Comparison of ENCODE assay signal across 8 cellular contexts in the genomic region with DNA sequence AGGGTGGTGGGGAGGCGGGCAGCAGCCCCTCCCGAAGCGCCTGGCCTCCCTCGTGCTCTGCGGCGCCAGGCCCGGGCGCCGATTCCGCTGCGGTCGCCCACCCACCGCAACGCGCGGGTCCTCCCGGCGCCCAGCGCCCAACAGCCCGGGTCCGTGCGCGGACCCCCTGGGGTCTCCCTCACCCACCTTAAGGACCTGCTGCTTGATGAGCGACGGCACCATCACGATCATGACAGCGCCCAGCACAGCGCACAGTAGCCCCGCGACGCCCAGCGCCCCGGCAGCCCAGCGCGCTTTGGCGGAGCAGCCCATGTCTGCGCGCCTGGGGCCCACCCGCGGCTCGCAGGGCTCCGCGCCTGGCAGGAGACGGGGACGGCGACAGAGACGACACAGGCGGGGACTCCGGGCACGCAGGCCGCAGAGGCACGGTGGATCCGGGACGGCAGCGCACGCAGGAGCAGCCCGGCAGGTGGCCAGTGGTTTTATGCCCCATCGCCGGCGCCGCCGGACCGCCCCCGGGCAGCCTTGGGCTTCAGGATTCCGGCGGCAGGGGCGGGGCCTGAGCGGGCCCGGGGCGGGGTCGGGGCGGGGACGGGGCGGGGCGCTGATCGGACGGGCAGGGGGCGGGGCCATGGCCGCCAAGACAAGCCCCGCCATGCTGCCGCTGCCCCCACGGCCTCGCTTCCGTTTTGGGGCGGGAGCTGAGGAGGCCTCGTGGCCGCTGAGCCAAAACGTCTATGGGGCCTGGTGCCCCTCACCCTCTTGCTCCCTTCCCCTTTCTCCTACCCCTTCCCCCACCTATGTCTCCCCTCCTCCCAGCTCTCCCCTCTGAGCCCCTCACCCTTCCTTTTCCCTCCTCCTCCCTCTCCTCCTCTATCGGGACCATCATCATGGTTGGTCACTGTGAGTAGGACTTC. TPM values are rescaled to one million over a fixed set of nuclear protein-coding genes. Genes with fewer than 3 reads are reported as not detected.
DNase-seq lines count a peak whose midpoint lies in the region; ATAC-seq, FAIRE-seq and TF ChIP-seq lines count a peak whose summit lies in the region.

A gene with protein sequence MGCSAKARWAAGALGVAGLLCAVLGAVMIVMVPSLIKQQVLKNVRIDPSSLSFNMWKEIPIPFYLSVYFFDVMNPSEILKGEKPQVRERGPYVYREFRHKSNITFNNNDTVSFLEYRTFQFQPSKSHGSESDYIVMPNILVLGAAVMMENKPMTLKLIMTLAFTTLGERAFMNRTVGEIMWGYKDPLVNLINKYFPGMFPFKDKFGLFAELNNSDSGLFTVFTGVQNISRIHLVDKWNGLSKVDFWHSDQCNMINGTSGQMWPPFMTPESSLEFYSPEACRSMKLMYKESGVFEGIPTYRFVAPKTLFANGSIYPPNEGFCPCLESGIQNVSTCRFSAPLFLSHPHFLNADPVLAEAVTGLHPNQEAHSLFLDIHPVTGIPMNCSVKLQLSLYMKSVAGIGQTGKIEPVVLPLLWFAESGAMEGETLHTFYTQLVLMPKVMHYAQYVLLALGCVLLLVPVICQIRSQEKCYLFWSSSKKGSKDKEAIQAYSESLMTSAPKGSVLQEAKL (minus strand): TSS at position 456 of the 917 bp plus-strand sequence. CDS start 144 bp downstream, at position 312.

- no TSS peak for BruUV-seq in HepG2 (replicated peaks; lab: Mats Ljungman, UMichigan)

- TF ChIP-seq CTCF in HepG2 (CRISPR knock-in tag; IDR thresholded peaks at IDR 0.05) = peak; percentile 62

- intact Hi-C loops in HepG2 (cut with micrococcal nuclease; ENCODE audit: unreplicated experiment) = loop anchor here (2.0 to 5.0 kb wide), 2 partner anchors 35 to 41 kb away; no protein-coding TSS in a partner anchor

- no peaks in the 10 kb centered on the region for H3K36me3 Mint-ChIP-seq in activated CD4-positive, alpha-beta T cell treated with anti-CD3 and anti-CD28 coated beads, Interleukin-2, amount 10 ng/mL, durations not matched to agents 7 days and 5 days (ENCODE audit: low read depth)

- H3K27me3 Mint-ChIP-seq in activated CD4-positive, alpha-beta T cell treated with anti-CD3 and anti-CD28 coated beads, Interleukin-2, amount 10 ng/mL, durations not matched to agents 7 days and 5 days = peaks cover 4% of the 10 kb centered on the region

- in situ Hi-C loops in HepG2 (cut with HindIII; ENCODE audit: extremely low pct_ligation_motif_present, low pct_unique_long_range_greater_than_20kb) = no loop called here

- H3K27ac ChIP-seq in HepG2 (ENCODE audit: extremely low read length, insufficient read depth, low read length) = peak within 1 kb of the TSS; percentile 72

- peaks cover 47% of the 10 kb centered on the region for H3K79me2 ChIP-seq in HepG2 (ENCODE audit: insufficient read depth, low read length)

- ATAC-seq in GM19035 (IDR thresholded peaks at IDR 0.05; ENCODE audit: unreplicated experiment) = peak; percentile 71
- ATAC-seq in HG03280 (IDR thresholded peaks at IDR 0.05; ENCODE audit: unreplicated experiment) = peak; percentile 75
- peak; percentile 91 for ATAC-seq in HepG2

- no peak for TF ChIP-seq EP300 in HepG2 (IDR thresholded peaks at IDR 0.05; ENCODE audit: low read depth in 2 of 2, low read length in 2 of 2)
- 0 out of 2 replicates have a peak, but pooled peaks have one; percentile 32 for TF ChIP-seq EP300 in HepG2 (CRISPR knock-in tag; IDR thresholded peaks at IDR 0.05; ENCODE audit: borderline replicate concordance)

- no peaks in the 10 kb centered on the region for H3K9me3 Mint-ChIP-seq in activated CD4-positive, alpha-beta T cell treated with anti-CD3 and anti-CD28 coated beads, Interleukin-2, amount 10 ng/mL, durations not matched to agents 7 days and 5 days

- no peak for FAIRE-seq in HepG2 (lab: Jason Lieb, UNC)

- H3K36me3 ChIP-seq in HepG2 (replicated peaks in 1 of 2; ENCODE audit: control insufficient read depth in 1 of 2, insufficient read depth in 2 of 2, low read length in 2 of 2) = peaks cover 6 to 17% of the 10 kb centered on the region in 2 experiments; a peak in 4 of 5 replicates

- WGBS in HepG2 (ENCODE audit: low lambda C conversion rate) = 1% methylated on average over 13 of the region's 89 CpGs

- peak within 1 kb of the TSS; percentile 76 to 94 (median 85) for H3K4me3 ChIP-seq in HepG2 (replicated peaks in 1 of 3; ENCODE audit: insufficient read depth in 1 of 3, low read depth in 2 of 3, low read length in 3 of 3)

- POLR2A ChIA-PET in activated CD4-positive, alpha-beta T cell treated with anti-CD3 and anti-CD28 coated beads, Interleukin-2, amount 10 ng/mL, durations not matched to agents 7 days and 5 days (lab: Charles Lee) = no interaction called here
- POLR2A ChIA-PET in HepG2 (lab: Yijun Ruan, JAX) = interaction anchor here (0.8 to 1.9 kb wide), 17 partner anchors 8 to 54 kb away, joined by 3 to 13 read pairs (median 4); partner anchors contain the start of gene UBC

- peak within 1 kb of the TSS; percentile 92 for H3K4me2 ChIP-seq in HepG2 (ENCODE audit: low read depth, low read length)

- no peaks in the 10 kb centered on the region; a peak in 1 of 5 replicates for H3K27me3 ChIP-seq in HepG2 (ENCODE audit: control insufficient read depth in 1 of 2, insufficient read depth in 2 of 2, low read length in 2 of 2)

- H3K4me1 Mint-ChIP-seq in activated CD4-positive, alpha-beta T cell treated with anti-CD3 and anti-CD28 coated beads, Interleukin-2, amount 10 ng/mL, durations not matched to agents 7 days and 5 days = peaks cover 23% of the 10 kb centered on the region

- peak within 1 kb of the TSS; percentile 89 for H3K9ac ChIP-seq in HepG2 (ENCODE audit: insufficient read depth, low read depth, low read length)

- peaks cover 3% of the 10 kb centered on the region; the same call in 1 of the 2 replicates for H4K20me1 ChIP-seq in HepG2 (ENCODE audit: insufficient read depth, low read length)

- H2AFZ ChIP-seq in HepG2 (ENCODE audit: low read length) = no peak within 1 kb of the TSS

- peak within 1 kb of the TSS; percentile 73 for H3K4me3 Mint-ChIP-seq in activated CD4-positive, alpha-beta T cell treated with anti-CD3 and anti-CD28 coated beads, Interleukin-2, amount 10 ng/mL, durations not matched to agents 7 days and 5 days

- TF ChIP-seq POLR2A in HepG2 (IDR thresholded peaks at IDR 0.05; ENCODE audit: insufficient read depth in 1 of 2, low read depth in 2 of 2, low read length in 2 of 2) = peak; percentile 89 to 98

- CTCF ChIA-PET in activated CD4-positive, alpha-beta T cell treated with anti-CD3 and anti-CD28 coated beads, Interleukin-2, amount 10 ng/mL, durations not matched to agents 7 days and 5 days (lab: Charles Lee) = interaction anchor here (1.0 to 1.5 kb wide), 2 partner anchors 10 to 43 kb away, joined by 3 to 5 read pairs; no protein-coding TSS in a partner anchor
- CTCF ChIA-PET in HepG2 (lab: Yijun Ruan, JAX; ENCODE audit: low intra/inter-chr PET ratio, low total read pairs) = interaction anchor here (2.0 to 2.9 kb wide), 2 partner anchors 35 to 43 kb away, joined by 7 to 18 read pairs; no protein-coding TSS in a partner anchor

- peak; percentile 70 for TF ChIP-seq RAD21 in HepG2 (CRISPR knock-in tag; IDR thresholded peaks at IDR 0.05)

- H3K4me1 ChIP-seq in HepG2 (ENCODE audit: insufficient read depth, low read length) = peaks cover 77% of the 10 kb centered on the region

- no peaks in the 10 kb centered on the region for H3K9me3 ChIP-seq in HepG2 (ENCODE audit: low read length)

- DNase-seq in AG20443 (ENCODE audit: low spot score) = peak; percentile 100
- DNase-seq in NCI-H510A treated with DMSO at 0.1 percent for 48 hours (lab: John Stamatoyannopoulos, UW) = peak; percentile 72
- DNase-seq in activated CD4-positive, alpha-beta T cell treated with anti-CD3 and anti-CD28 coated beads, Interleukin-2, amount 10 ng/mL, durations not matched to agents 7 days and 5 days = peak; percentile 77
- DNase-seq in dedifferentiated amniotic fluid mesenchymal stem cell (ENCODE audit: extremely low spot score) = peak; percentile 39
- DNase-seq in HepG2 (ENCODE audit: low spot score) = peak; percentile 66
- DNase-seq in stimulated activated CD4-positive, alpha-beta T cell treated with anti-CD3 and anti-CD28 coated beads, Interleukin-4, amount 100 ng/mL, for 1 hour = peak; percentile 78

- H3K27ac Mint-ChIP-seq in activated CD4-positive, alpha-beta T cell treated with anti-CD3 and anti-CD28 coated beads, Interleukin-2, amount 10 ng/mL, durations not matched to agents 7 days and 5 days = peak within 1 kb of the TSS; percentile 89

TF ChIP-seq in HepG2, 621 proteins besides CTCF, POLR2A, EP300 and RAD21 (continues in another document):
- TF ChIP-seq ZNF253 (CRISPR knock-in tag; IDR thresholded peaks at IDR 0.05; ENCODE audit: borderline replicate concordance) (no peak), TARDBP (CRISPR knock-in tag; IDR thresholded peaks at IDR 0.05) (no peak), MBNL3 (CRISPR knock-in tag; conservative IDR thresholded peaks at IDR 0.05) (no peak)

RNA-seq across cellular contexts. Expression of the gene that starts here (rescaled TPM):
- 1 to 10 TPM; 5.3 to 6.2 TPM for total RNA-seq in activated CD4-positive, alpha-beta T cell treated with anti-CD3 and anti-CD28 coated beads, Interleukin-2, amount 10 ng/mL, durations not matched to agents 7 days and 5 days
- total RNA-seq in HepG2 (2016; rRNA removed; fragmentation: Illumina TruSeq; extraction: Trizol) = 33.2 and 63.4 TPM in 2 replicates
- total RNA-seq in HepG2 (2016; cell fraction: cytosol; rRNA removed; fragmentation: Illumina TruSeq; extraction: Trizol; ENCODE audit: low read depth) = 10.1 and 11.6 TPM in 2 replicates
- total RNA-seq in HepG2 (2016; cell fraction: insoluble cytoplasmic fraction; rRNA removed; fragmentation: Illumina TruSeq; extraction: Trizol) = 24.7 and 65.3 TPM in 2 replicates
- 32.7 and 33.2 TPM in 2 replicates for total RNA-seq in HepG2 (2016; cell fraction: membrane; rRNA removed; fragmentation: Illumina TruSeq; extraction: Trizol)
- 82.8 and 99.0 TPM in 2 replicates for total RNA-seq in HepG2 (2016; cell fraction: nucleus; rRNA removed; fragmentation: Illumina TruSeq; extraction: Trizol)
- polyA plus RNA-seq in HepG2 (2011; rRNA removed) = 160 and 189 TPM in 2 replicates
- 208 and 213 TPM in 2 replicates for polyA plus RNA-seq in HepG2 (2011; cell fraction: cytosol; rRNA removed)
- polyA plus RNA-seq in HepG2 (2011; cell fraction: nucleus; rRNA removed) = 869 and 1,053 TPM in 2 replicates
- 214 and 253 TPM in 2 replicates for polyA plus RNA-seq in HepG2 (2012)
- 18.1 and 20.1 TPM in 2 replicates for polyA plus RNA-seq in HepG2 (2016; cell fraction: cytosol; fragmentation: Illumina TruSeq; extraction: Trizol; ENCODE audit: low read depth)
- polyA plus RNA-seq in HepG2 (2016; cell fraction: insoluble cytoplasmic fraction; fragmentation: Illumina TruSeq; extraction: Trizol; ENCODE audit: low read depth) = 42.8 and 60.7 TPM in 2 replicates
- 42.2 and 44.0 TPM in 2 replicates for polyA plus RNA-seq in HepG2 (2016; cell fraction: membrane; fragmentation: Illumina TruSeq; extraction: Trizol; ENCODE audit: low read depth)
- 235 and 236 TPM in 2 replicates for polyA plus RNA-seq in HepG2 (2016; cell fraction: nucleus; fragmentation: Illumina TruSeq; extraction: Trizol; ENCODE audit: insufficient read depth, low read depth)
- 104 and 367 TPM in 2 replicates for polyA minus RNA-seq in HepG2 (2011; rRNA and poly(A)+ RNA removed; ENCODE audit: low replicate concordance)
- 143 and 183 TPM in 2 replicates for polyA minus RNA-seq in HepG2 (2011; cell fraction: cytosol; rRNA and poly(A)+ RNA removed)
- polyA minus RNA-seq in HepG2 (2011; cell fraction: nucleus; rRNA and poly(A)+ RNA removed) = 104 and 119 TPM in 2 replicates

Comparison
In these comparisons a context has a peak if more than half of its experiments do, and no peak if none do; other contexts are left out.
1. Peak in every context shown above with its lines: DNase-seq, ATAC-seq, H3K4me3 ChIP-seq and H3K27ac ChIP-seq.
2. DNase-seq: peak in every context shown above with its lines; median percentile 100 in AG20443; 78 in stimulated activated CD4-positive, alpha-beta T cell treated with anti-CD3 and anti-CD28 coated beads, Interleukin-4, amount 100 ng/mL, for 1 hour; 77 in activated CD4-positive, alpha-beta T cell treated with anti-CD3 and anti-CD28 coated beads, Interleukin-2, amount 10 ng/mL, durations not matched to agents 7 days and 5 days; 72 in NCI-H510A treated with DMSO at 0.1 percent for 48 hours; 66 in HepG2; 39 in dedifferentiated amniotic fluid mesenchymal stem cell.